8 cellular contexts compared by ENCODE assay signal in genomic region chr14:54396183-54396492, GRCh38. TPM values are rescaled to one million over a fixed set of nuclear protein-coding genes. Genes with fewer than 3 reads are reported as not detected.
A peak's percentile ranks its signal among the peaks of the same experiment; 100 is the strongest.
DNase-seq lines count a peak whose midpoint lies in the region; ATAC-seq and TF ChIP-seq lines count a peak whose summit lies in the region.

No MANE protein-coding gene starts in this region.

- ATAC-seq in HG03139 (IDR thresholded peaks at IDR 0.05; ENCODE audit: unreplicated experiment): no peak
- no peak for ATAC-seq in GM18519 (IDR thresholded peaks at IDR 0.05; ENCODE audit: low FRiP score, unreplicated experiment)

- DNase-seq in HFFc6 (no peak), spleen (no peak), NCI-H2107 (lab: John Stamatoyannopoulos, UW) (no peak), GM19238 (ENCODE audit: insufficient read length, low spot score) (no peak)
- no peak for DNase-seq in activated CD4-positive, alpha-beta memory T cell treated with anti-CD3 and anti-CD28 coated beads, Interleukin-2, amount 10 ng/mL, durations not matched to agents 7 days and 5 days

- peak overlapping the region; percentile 36 for H3K4me3 ChIP-seq in iPS-11a (ENCODE audit: low read depth, low read length)
- peak overlapping the region; percentile 32 to 83 (median 76) for H3K4me3 ChIP-seq in spleen

- 64 to 75% (median 67%) methylated on average over 9 of the region's 9 CpGs for WGBS in spleen, 5 donors

- no peaks in the 10 kb centered on the region for H3K27me3 ChIP-seq in spleen (replicated peaks in 1 of 7)

- H3K27ac Mint-ChIP-seq in HFFc6: peak overlapping the region; percentile 68
- peak overlapping the region; percentile 78 for H3K27ac Mint-ChIP-seq in activated CD4-positive, alpha-beta memory T cell treated with anti-CD3 and anti-CD28 coated beads, Interleukin-2, amount 10 ng/mL, durations not matched to agents 7 days and 5 days

- H3K27ac ChIP-seq in spleen: peak overlapping the region in 5 of 8 donors; percentile 19 to 82 (median 45)

- POLR2A ChIA-PET in activated CD4-positive, alpha-beta memory T cell treated with anti-CD3 and anti-CD28 coated beads, Interleukin-2, amount 10 ng/mL, durations not matched to agents 7 days and 5 days (lab: Charles Lee): interaction anchor here (1.0 to 3.7 kb wide), 10 partner anchors 10 to 377 kb away, joined by 3 to 34 read pairs (median 6); partner anchors contain the start of genes CNIH1 and GMFB

- no peak for TF ChIP-seq CTCF in HFFc6 (IDR thresholded peaks at IDR 0.05)
- no peak for TF ChIP-seq CTCF in spleen (IDR thresholded peaks at IDR 0.05 in 8 of 11, conservative IDR thresholded peaks at IDR 0.05 in 3 of 11)

- CTCF ChIA-PET in activated CD4-positive, alpha-beta memory T cell treated with anti-CD3 and anti-CD28 coated beads, Interleukin-2, amount 10 ng/mL, durations not matched to agents 7 days and 5 days (lab: Charles Lee): interaction anchor here (0.7 to 3.4 kb wide), 9 partner anchors 39 to 1351 kb away, joined by 3 to 24 read pairs (median 3); partner anchors contain the start of gene CGRRF1

- no peaks in the 10 kb centered on the region for H3K36me3 ChIP-seq in spleen

- H3K4me3 Mint-ChIP-seq in HFFc6: peak overlapping the region; percentile 88
- H3K4me3 Mint-ChIP-seq in activated CD4-positive, alpha-beta memory T cell treated with anti-CD3 and anti-CD28 coated beads, Interleukin-2, amount 10 ng/mL, durations not matched to agents 7 days and 5 days: peak overlapping the region; percentile 87

- peaks cover 7% of the 10 kb centered on the region for H3K9me3 Mint-ChIP-seq in HFFc6
- H3K9me3 Mint-ChIP-seq in activated CD4-positive, alpha-beta memory T cell treated with anti-CD3 and anti-CD28 coated beads, Interleukin-2, amount 10 ng/mL, durations not matched to agents 7 days and 5 days: no peaks in the 10 kb centered on the region

- H3K4me1 ChIP-seq in spleen: peaks cover 4 to 31% (median 19%) of the 10 kb centered on the region in 6 donors

- intact Hi-C loops in spleen (cut with DNase I; ENCODE audit: low total_unique reads): no loop called here

- peaks cover 15% of the 10 kb centered on the region for H3K36me3 Mint-ChIP-seq in HFFc6 (ENCODE audit: low read depth)
- H3K36me3 Mint-ChIP-seq in activated CD4-positive, alpha-beta memory T cell treated with anti-CD3 and anti-CD28 coated beads, Interleukin-2, amount 10 ng/mL, durations not matched to agents 7 days and 5 days (ENCODE audit: low read depth): peaks cover 16% of the 10 kb centered on the region

- TF ChIP-seq POLR2A in spleen (IDR thresholded peaks at IDR 0.05): no peak

- peaks cover 4% of the 10 kb centered on the region for H3K27me3 Mint-ChIP-seq in HFFc6 (ENCODE audit: insufficient read depth)
- H3K27me3 Mint-ChIP-seq in activated CD4-positive, alpha-beta memory T cell treated with anti-CD3 and anti-CD28 coated beads, Interleukin-2, amount 10 ng/mL, durations not matched to agents 7 days and 5 days: no peaks in the 10 kb centered on the region

- peaks cover 35% of the 10 kb centered on the region for H3K4me1 Mint-ChIP-seq in HFFc6 (ENCODE audit: low read depth)
- peaks cover 26% of the 10 kb centered on the region for H3K4me1 Mint-ChIP-seq in activated CD4-positive, alpha-beta memory T cell treated with anti-CD3 and anti-CD28 coated beads, Interleukin-2, amount 10 ng/mL, durations not matched to agents 7 days and 5 days

- no peaks in the 10 kb centered on the region for H3K9me3 ChIP-seq in spleen

RNA-seq across cellular contexts. Expression of gene CDKN3, which starts 0.7 kb away (rescaled TPM):
- 100 to 1,000 TPM in 1 of 6 experiments, 10 to 100 TPM in 5; 33.3 to 106 (median 91.8) TPM for total RNA-seq in HFFc6 (2021; fragmentation: NEBNext Ultra II Directional; extraction: Animal tissue kit (Norgen Biotek cat#: 25700))
- 10 to 100 TPM; 76.3 to 79.6 TPM for total RNA-seq in activated CD4-positive, alpha-beta memory T cell treated with anti-CD3 and anti-CD28 coated beads, Interleukin-2, amount 10 ng/mL, durations not matched to agents 7 days and 5 days
- 10 to 100 TPM in 1 of 7 donors, 1 to 10 TPM in 6; 1.7 to 13.8 (median 5.4) TPM for total RNA-seq in spleen
- 10 to 100 TPM in 1 of 3 donors, 1 to 10 TPM in 2; 3.8 to 21.3 (median 5.0) TPM for polyA plus RNA-seq in spleen

RNA-seq across cellular contexts. Expression of gene CNIH1, which starts 45.0 kb away (rescaled TPM):
- 100 to 1,000 TPM; 158 to 212 (median 194) TPM for total RNA-seq in HFFc6 (2021; fragmentation: NEBNext Ultra II Directional; extraction: Animal tissue kit (Norgen Biotek cat#: 25700))
- 10 to 100 TPM; 66.2 to 69.2 TPM for total RNA-seq in activated CD4-positive, alpha-beta memory T cell treated with anti-CD3 and anti-CD28 coated beads, Interleukin-2, amount 10 ng/mL, durations not matched to agents 7 days and 5 days
- total RNA-seq in spleen: 100 to 1,000 TPM in 1 of 7 donors, 10 to 100 TPM in 6; 40.7 to 105 (median 48.1) TPM
- 10 to 100 TPM; 35.0 to 65.8 (median 43.7) TPM for polyA plus RNA-seq in spleen
